Comparison of ENCODE assay signal across 9 cellular contexts in genomic region chr6:125138083-125138482, GRCh38.
"Had no signal": no experiment of that assay in that cellular context is flagged by ENCODE, and none has a peak within 500 bp of the region (broad histone marks: within the 10 kb centered on the region; RNA-seq: fewer than 3 reads in every experiment).

No MANE protein-coding gene starts in this region.

- DNase-seq: GM23248, GOT3, H7, H9, HCEC 1CT, HFFc6 had no signal

- ATAC-seq: GM23338, HCT116 had no signal

- H3K27ac Mint-ChIP-seq: GM23338, H9, HFFc6 had no signal

- H3K36me3 ChIP-seq: HAP-1 had no signal

- H2AFZ ChIP-seq: GM23248, GM23338 had no signal

- H3K4me2 ChIP-seq: GM23338 had no signal

- H3K4me3 Mint-ChIP-seq: GM23338, H9, HFFc6 had no signal

- H3K9ac ChIP-seq: GM23248 had no signal

- H3K9me3 ChIP-seq: HAP-1 had no signal

- H3K4me1 Mint-ChIP-seq: GM23338, H9 had no signal

- H3K4me3 ChIP-seq: GM23248, GM23338, HAP-1 had no signal

- H3K9me3 Mint-ChIP-seq: HFFc6 had no signal

- H3K27ac ChIP-seq: GM23248 had no signal
